ENCODE assay signal across 25 cellular contexts in genomic region chr19:39224910-39225309, GRCh38. TPM values are rescaled to one million over a fixed set of nuclear protein-coding genes. Genes with fewer than 3 reads are reported as not detected.
DNase-seq lines count a peak whose midpoint lies in the region; ATAC-seq and TF ChIP-seq lines count a peak whose summit lies in the region.
"Had no signal": no experiment of that assay in that cellular context is flagged by ENCODE, and none has a peak within 500 bp of the region (broad histone marks: within the 10 kb centered on the region; RNA-seq: fewer than 3 reads in every experiment).

No MANE protein-coding gene starts in this region.

- H3K4me2 ChIP-seq in GM23248 (ENCODE audit: unreplicated experiment), result no peak overlapping the region

- H3F3A ChIP-seq in GM23248 (ENCODE audit: insufficient read depth), result no peaks in the 10 kb centered on the region

- H3K4me3 ChIP-seq in GM06990 (replicated peaks; ENCODE audit: low read depth, low read length), result no peak overlapping the region
- no peak overlapping the region for H3K4me3 ChIP-seq in GM23248
- H3K4me3 ChIP-seq: breast epithelium, skin epidermis, tibial nerve had no signal

- in situ Hi-C loops in GM23248 (cut with MboI), result no loop called here

- no peak overlapping the region for H2AFZ ChIP-seq in GM23248

- TF ChIP-seq CTCF in GM06990 (IDR thresholded peaks at IDR 0.05; ENCODE audit: insufficient read depth, low read length, poor library complexity, severe bottlenecking) (peak; percentile 12), WTC11 (IDR thresholded peaks at IDR 0.05) (no peak)

- H3K36me3 Mint-ChIP-seq in WTC11, result no peaks in the 10 kb centered on the region
- H3K36me3 Mint-ChIP-seq: CD4-positive, CD25-positive, alpha-beta regulatory T cell; T-cell had no signal

- no peak overlapping the region for H3K9ac ChIP-seq in GM23248

- H3K79me2 ChIP-seq in GM23248 (ENCODE audit: insufficient read depth), result no peaks in the 10 kb centered on the region

- WGBS in GM23248 (ENCODE audit: low coverage in 1 of 2, low lambda C conversion rate in 2 of 2, missing lambda C conversion rate in 2 of 2), 2 experiments, result 27 to 39% methylated on average over 3 of the region's 3 CpGs

- CTCF ChIA-PET in WTC11 (lab: Charles Lee), result interaction anchor here (0.7 to 1.8 kb wide), 5 partner anchors 23 to 103 kb away, joined by 3 to 10 read pairs (median 3); no protein-coding TSS in a partner anchor

- H3K4me1 Mint-ChIP-seq in WTC11, result no peaks in the 10 kb centered on the region
- H3K4me1 Mint-ChIP-seq: CD4-positive, CD25-positive, alpha-beta regulatory T cell; neural crest cell; T-cell had no signal

- H3K36me3 ChIP-seq in GM06990 (ENCODE audit: control insufficient read depth, insufficient read depth, low read length) (no peaks in the 10 kb centered on the region), GM23248 (ENCODE audit: low read depth) (no peaks in the 10 kb centered on the region)
- H3K36me3 ChIP-seq: breast epithelium, tibial nerve had no signal

- no peak overlapping the region for H3K27ac ChIP-seq in GM23248
- H3K27ac ChIP-seq: breast epithelium, skin epidermis, tibial nerve had no signal

- H3K27ac Mint-ChIP-seq in WTC11, result no peak overlapping the region
- H3K27ac Mint-ChIP-seq: CD4-positive, CD25-positive, alpha-beta regulatory T cell; progenitor cell of endocrine pancreas; T-cell had no signal

- no peaks in the 10 kb centered on the region; the same call in 1 of the 2 replicates for H3K27me3 ChIP-seq in GM06990 (replicated peaks; ENCODE audit: control insufficient read depth, insufficient read depth, low read length)
- peaks cover 22% of the 10 kb centered on the region; the same call in 1 of the 2 replicates for H3K27me3 ChIP-seq in GM23248 (replicated peaks; ENCODE audit: insufficient read depth)
- H3K27me3 ChIP-seq: breast epithelium had no signal

- peaks cover 41% of the 10 kb centered on the region for H3K27me3 Mint-ChIP-seq in WTC11 (ENCODE audit: low read depth)

- DNase-seq in 8988T (peak; percentile 38), GM06990 (ENCODE audit: extremely low read depth, insufficient read length) (no peak), MV-4-11 (lab: John Stamatoyannopoulos, UW) (peak; percentile 78), WTC11 (ENCODE audit: low spot score) (peak; percentile 26), NCI-H1105 (lab: John Stamatoyannopoulos, UW) (no peak), GM23248 (no peak)
- DNase-seq: activated CD4-positive, alpha-beta T cell treated with anti-CD3 and anti-CD28 coated beads, Interleukin-2, amount 50 U/mL, for 1 hour; activated gamma-delta T cell treated with Interleukin-2 at 50 U/mL for 16 hours; CD4-positive, CD25-positive, alpha-beta regulatory T cell; cortex of kidney; DMS53; NCI-H1105 treated with DMSO at 0.1 percent for 48 hours; NCI-H510A; stimulated activated naive CD4-positive, alpha-beta T cell treated with Interleukin-2 at 50 U/mL for 16 hours; T-cell had no signal

- H3K4me3 Mint-ChIP-seq in WTC11, result no peak overlapping the region
- H3K4me3 Mint-ChIP-seq: CD4-positive, CD25-positive, alpha-beta regulatory T cell; neural crest cell; T-cell had no signal

- ATAC-seq in WTC11 (peak; percentile 39), GM18909 (IDR thresholded peaks at IDR 0.05; ENCODE audit: poor library complexity, unreplicated experiment) (no peak), GM21447 (IDR thresholded peaks at IDR 0.05; ENCODE audit: unreplicated experiment) (no peak)
- ATAC-seq: T-cell had no signal

- POLR2A ChIA-PET in WTC11 (lab: Charles Lee), result no interaction called here

- no peaks in the 10 kb centered on the region for H4K20me1 ChIP-seq in GM23248 (ENCODE audit: insufficient read depth)

- H3K9me2 ChIP-seq in GM23248 (ENCODE audit: insufficient read depth), result no peaks in the 10 kb centered on the region

- no peaks in the 10 kb centered on the region for H3K9me3 Mint-ChIP-seq in WTC11
- H3K9me3 Mint-ChIP-seq: neural crest cell, T-cell had no signal

- H3K4me1 ChIP-seq in GM23248 (ENCODE audit: insufficient read depth), result no peaks in the 10 kb centered on the region
- H3K4me1 ChIP-seq: breast epithelium, tibial nerve had no signal

- H3K9me3 ChIP-seq in GM23248 (ENCODE audit: low read depth), result no peaks in the 10 kb centered on the region
- H3K9me3 ChIP-seq: breast epithelium had no signal

TF ChIP-seq in WTC11, 78 proteins besides CTCF, POLR2A, EP300 and RAD21 (continues in another document):
- no peak for TF ChIP-seq ZNF317 (CRISPR knock-in tag; IDR thresholded peaks at IDR 0.05; ENCODE audit: borderline replicate concordance, low read depth)
- TF ChIP-seq RELA (CRISPR knock-in tag; IDR thresholded peaks at IDR 0.05; ENCODE audit: borderline replicate concordance), result no peak
- TF ChIP-seq EMX1 (CRISPR knock-in tag; IDR thresholded peaks at IDR 0.05), result no peak
- TF ChIP-seq ESRRA (CRISPR knock-in tag; IDR thresholded peaks at IDR 0.05; ENCODE audit: borderline replicate concordance), result no peak
- TF ChIP-seq TEAD1 (CRISPR knock-in tag; IDR thresholded peaks at IDR 0.05), result no peak
- no peak for TF ChIP-seq NFE2L1 (CRISPR knock-in tag; IDR thresholded peaks at IDR 0.05)
- no peak for TF ChIP-seq ZNF416 (CRISPR knock-in tag; IDR thresholded peaks at IDR 0.05)
- TF ChIP-seq ELF4 (CRISPR knock-in tag; IDR thresholded peaks at IDR 0.05; ENCODE audit: low read depth), result no peak
- TF ChIP-seq ZNF425 (CRISPR knock-in tag; conservative IDR thresholded peaks at IDR 0.05), result no peak
- no peak for TF ChIP-seq KAT7 (CRISPR knock-in tag; IDR thresholded peaks at IDR 0.05; ENCODE audit: borderline replicate concordance)
- no peak for TF ChIP-seq ZNF263 (CRISPR knock-in tag; IDR thresholded peaks at IDR 0.05; ENCODE audit: low read depth)
- TF ChIP-seq SMAD4 (CRISPR knock-in tag; IDR thresholded peaks at IDR 0.05), result no peak
- no peak for TF ChIP-seq USF2 (CRISPR knock-in tag; IDR thresholded peaks at IDR 0.05)
- TF ChIP-seq ATF3 (CRISPR knock-in tag; conservative IDR thresholded peaks at IDR 0.05), result no peak

RNA-seq across cellular contexts. Expression of gene IFNL3, which starts 19.9 kb away (rescaled TPM):
- total RNA-seq in WTC11 (2021), result not detected in 3 replicates
- not detected in 2 replicates for total RNA-seq in GM23248 (2014; rRNA removed; shearing (Covaris generic))
- polyA plus RNA-seq in GM23248 (2016; fragmentation: Nextera tagmentation; extraction: Ambion mirVana), result not detected in 2 replicates
- total RNA-seq: breast epithelium; CD4-positive, CD25-positive, alpha-beta regulatory T cell; liver; mucosa of gallbladder; neural crest cell; progenitor cell of endocrine pancreas; T-cell; tibial nerve had no signal
- polyA plus RNA-seq: adipose tissue; CD4-positive, CD25-positive, alpha-beta regulatory T cell; liver had no signal

RNA-seq across cellular contexts. Expression of gene SYCN, which starts 20.8 kb away (rescaled TPM):
- 0.37 to 1.1 TPM (median 0.77 TPM) in 3 replicates for total RNA-seq in WTC11 (2021)
- not detected in 2 replicates for total RNA-seq in GM23248 (2014; rRNA removed; shearing (Covaris generic))
- not detected in 2 replicates for polyA plus RNA-seq in GM23248 (2016; fragmentation: Nextera tagmentation; extraction: Ambion mirVana)
- total RNA-seq: breast epithelium; CD4-positive, CD25-positive, alpha-beta regulatory T cell; liver; neural crest cell; progenitor cell of endocrine pancreas had no signal
- polyA plus RNA-seq: CD4-positive, CD25-positive, alpha-beta regulatory T cell; liver had no signal

RNA-seq across cellular contexts. Expression of gene IFNL4, which starts 23.7 kb away (rescaled TPM):
- not detected in 3 replicates for total RNA-seq in WTC11 (2021)
- total RNA-seq in GM23248 (2014; rRNA removed; shearing (Covaris generic)), result not detected in 2 replicates
- not detected in 2 replicates for polyA plus RNA-seq in GM23248 (2016; fragmentation: Nextera tagmentation; extraction: Ambion mirVana)
- total RNA-seq: breast epithelium; CD4-positive, CD25-positive, alpha-beta regulatory T cell; liver; mucosa of gallbladder; neural crest cell; progenitor cell of endocrine pancreas; T-cell; tibial nerve had no signal
- polyA plus RNA-seq: adipose tissue; CD4-positive, CD25-positive, alpha-beta regulatory T cell; liver had no signal

RNA-seq across cellular contexts. Expression of gene NCCRP1, which starts 28.1 kb away (rescaled TPM):
- 2.0 to 2.5 TPM (median 2.2 TPM) in 3 replicates for total RNA-seq in WTC11 (2021)
- total RNA-seq in GM23248 (2014; rRNA removed; shearing (Covaris generic)), result not detected in 2 replicates
- polyA plus RNA-seq in GM23248 (2016; fragmentation: Nextera tagmentation; extraction: Ambion mirVana), result not detected in 2 replicates
- total RNA-seq: CD4-positive, CD25-positive, alpha-beta regulatory T cell; liver; neural crest cell; tibial nerve had no signal
- polyA plus RNA-seq: CD4-positive, CD25-positive, alpha-beta regulatory T cell; liver had no signal

RNA-seq across cellular contexts. Expression of gene IFNL2, which starts 43.3 kb away (rescaled TPM):
- not detected in 3 replicates for total RNA-seq in WTC11 (2021)
- not detected in 2 replicates for total RNA-seq in GM23248 (2014; rRNA removed; shearing (Covaris generic))
- not detected in 2 replicates for polyA plus RNA-seq in GM23248 (2016; fragmentation: Nextera tagmentation; extraction: Ambion mirVana)
- total RNA-seq: breast epithelium; CD4-positive, CD25-positive, alpha-beta regulatory T cell; liver; mucosa of gallbladder; neural crest cell; progenitor cell of endocrine pancreas; T-cell; tibial nerve had no signal
- polyA plus RNA-seq: adipose tissue; CD4-positive, CD25-positive, alpha-beta regulatory T cell; liver had no signal

Comparison
In these comparisons a context has a peak if more than half of its experiments do, and no peak if none do; other contexts are left out.
1. DNase-seq: peak in 8988T (single experiment), MV-4-11 (single experiment) and WTC11 (single experiment); none in GM06990 (single experiment), NCI-H1105 (single experiment) and GM23248 (single experiment).